ENCODE assay signal across 1 cellular context in genomic region chr16:711548-712320, GRCh38.
TF ChIP-seq lines count a peak whose summit lies in the region.

No MANE protein-coding gene starts in this region.

TF ChIP-seq in HEK293, 187 proteins besides CTCF, POLR2A, EP300 and RAD21 (continued from another document):
- TF ChIP-seq PRDM10 (tag by site-specific recombination; IDR thresholded peaks at IDR 0.05): no peak
- no peak for TF ChIP-seq ZNF660 (tag by site-specific recombination; IDR thresholded peaks at IDR 0.05)
- TF ChIP-seq BCL11B (tag by site-specific recombination; IDR thresholded peaks at IDR 0.05; ENCODE audit: low read depth): peak; percentile 35; the same call in 1 of the 2 replicates
- TF ChIP-seq SP2 (tag by site-specific recombination; IDR thresholded peaks at IDR 0.05): 0 out of 2 replicates have a peak, but pooled peaks have one; percentile 5
- no peak for TF ChIP-seq ZNF214 (tag by site-specific recombination; IDR thresholded peaks at IDR 0.05; ENCODE audit: borderline replicate concordance)
- TF ChIP-seq ZFP69B (tag by site-specific recombination; IDR thresholded peaks at IDR 0.05): 0 out of 2 replicates have a peak, but pooled peaks have one; percentile 25
- TF ChIP-seq ZSCAN30 (tag by site-specific recombination; IDR thresholded peaks at IDR 0.05): peak; percentile 48; the same call in 1 of the 2 replicates
- peak; percentile 42; the same call in 1 of the 2 replicates for TF ChIP-seq KLF1 (tag by site-specific recombination; IDR thresholded peaks at IDR 0.05)
- no peak for TF ChIP-seq ZFP41 (tag by site-specific recombination; IDR thresholded peaks at IDR 0.05; ENCODE audit: borderline replicate concordance)
- TF ChIP-seq KLF17 (tag by site-specific recombination; IDR thresholded peaks at IDR 0.05): peak; percentile 45; the same call in 1 of the 2 replicates
- 0 out of 2 replicates have a peak, but pooled peaks have one; percentile 25 for TF ChIP-seq KLF16 (tag by site-specific recombination; IDR thresholded peaks at IDR 0.05)
- TF ChIP-seq ZBTB20 (tag by site-specific recombination; IDR thresholded peaks at IDR 0.05): peak; percentile 38; the same call in 1 of the 2 replicates
- TF ChIP-seq ZNF2 (tag by site-specific recombination; IDR thresholded peaks at IDR 0.05): 0 out of 2 replicates have a peak, but pooled peaks have one; percentile 43
- TF ChIP-seq PATZ1 (tag by site-specific recombination; IDR thresholded peaks at IDR 0.05): peak; percentile 62
- peak; percentile 30; the same call in 1 of the 2 replicates for TF ChIP-seq ZNF561 (tag by site-specific recombination; IDR thresholded peaks at IDR 0.05; ENCODE audit: borderline replicate concordance)
- peak; percentile 10; the same call in 1 of the 2 replicates for TF ChIP-seq ZNF768 (tag by site-specific recombination; IDR thresholded peaks at IDR 0.05)
- no peak for TF ChIP-seq KLF8 (tag by site-specific recombination; IDR thresholded peaks at IDR 0.05)
- no peak for TF ChIP-seq ZNF449 (tag by site-specific recombination; IDR thresholded peaks at IDR 0.05)
TF ChIP-seq in HEK293: peak in this region for 15.
